1 cellular context compared by ENCODE assay signal in genomic region chr2:238060542-238061309, GRCh38.
TF ChIP-seq lines count a peak whose summit lies in the region.

Gene SCLY (plus strand): TSS chr2:238061001. CDS start chr2:238061055, 54 bp downstream.

TF ChIP-seq in WTC11, 78 proteins besides CTCF, POLR2A, EP300 and RAD21 (continued from another document and continues in another):
- TF ChIP-seq ARID4B (CRISPR knock-in tag; IDR thresholded peaks at IDR 0.05; ENCODE audit: borderline replicate concordance) (peak; percentile 33; the same call in 1 of the 2 replicates), TP53 (CRISPR knock-in tag; IDR thresholded peaks at IDR 0.05) (peak; percentile 79), ZSCAN18 (CRISPR knock-in tag; IDR thresholded peaks at IDR 0.05) (no peak), ZNF281 (CRISPR knock-in tag; IDR thresholded peaks at IDR 0.05) (0 out of 2 replicates have a peak, but pooled peaks have one; percentile 22), MLX (CRISPR knock-in tag; IDR thresholded peaks at IDR 0.05) (peak; percentile 8; the same call in 1 of the 2 replicates), E2F5 (CRISPR knock-in tag; IDR thresholded peaks at IDR 0.05) (peak; percentile 91), ZNF317 (CRISPR knock-in tag; IDR thresholded peaks at IDR 0.05; ENCODE audit: borderline replicate concordance, low read depth) (peak; percentile 25; the same call in 1 of the 2 replicates), ZNF121 (CRISPR knock-in tag; IDR thresholded peaks at IDR 0.05) (no peak), HMGA2 (CRISPR knock-in tag; IDR thresholded peaks at IDR 0.05) (no peak), NFATC4 (CRISPR knock-in tag; IDR thresholded peaks at IDR 0.05) (no peak), OVOL2 (CRISPR knock-in tag; IDR thresholded peaks at IDR 0.05; ENCODE audit: borderline replicate concordance) (no peak), ZNF512 (CRISPR knock-in tag; IDR thresholded peaks at IDR 0.05; ENCODE audit: borderline replicate concordance) (no peak), TEAD4 (CRISPR knock-in tag; IDR thresholded peaks at IDR 0.05) (no peak), SMAD3 (CRISPR knock-in tag; IDR thresholded peaks at IDR 0.05; ENCODE audit: borderline replicate concordance) (no peak), ZNF232 (CRISPR knock-in tag; IDR thresholded peaks at IDR 0.05) (no peak; the same call in 1 of the 2 replicates), PRDM15 (CRISPR knock-in tag; IDR thresholded peaks at IDR 0.05) (no peak), ZNF396 (CRISPR knock-in tag; IDR thresholded peaks at IDR 0.05; ENCODE audit: borderline replicate concordance) (no peak), JUN (CRISPR knock-in tag; IDR thresholded peaks at IDR 0.05) (no peak), IRF2 (CRISPR knock-in tag; IDR thresholded peaks at IDR 0.05; ENCODE audit: borderline replicate concordance, low read depth) (no peak), ZNF671 (CRISPR knock-in tag; IDR thresholded peaks at IDR 0.05) (no peak), ZNF423 (CRISPR knock-in tag; IDR thresholded peaks at IDR 0.05) (no peak), FOXJ3 (CRISPR knock-in tag; IDR thresholded peaks at IDR 0.05; ENCODE audit: borderline replicate concordance) (no peak), FOXP1 (CRISPR knock-in tag; IDR thresholded peaks at IDR 0.05; ENCODE audit: borderline replicate concordance) (peak; percentile 83; the same call in 1 of the 2 replicates), ZNF263 (CRISPR knock-in tag; IDR thresholded peaks at IDR 0.05; ENCODE audit: low read depth) (no peak), FOXP4 (CRISPR knock-in tag; IDR thresholded peaks at IDR 0.05) (no peak; the same call in none of the 2 replicates), NR2C2 (CRISPR knock-in tag; IDR thresholded peaks at IDR 0.05) (peak; percentile 97), ZNF416 (CRISPR knock-in tag; IDR thresholded peaks at IDR 0.05) (no peak), E2F4 (CRISPR knock-in tag; IDR thresholded peaks at IDR 0.05; ENCODE audit: borderline replicate concordance, low read depth) (no peak), GABPB1 (CRISPR knock-in tag; IDR thresholded peaks at IDR 0.05) (peak; percentile 73), SOX15 (CRISPR knock-in tag; IDR thresholded peaks at IDR 0.05) (no peak), ETV6 (CRISPR knock-in tag; IDR thresholded peaks at IDR 0.05) (peak; percentile 79), MYBL2 (CRISPR knock-in tag; IDR thresholded peaks at IDR 0.05) (peak; percentile 66), ZMAT4 (CRISPR knock-in tag; IDR thresholded peaks at IDR 0.05) (no peak), NR3C1 (CRISPR knock-in tag; conservative IDR thresholded peaks at IDR 0.05; ENCODE audit: low read depth) (0 out of 2 replicates have a peak, but pooled peaks have one; percentile 12), ZNF219 (CRISPR knock-in tag; IDR thresholded peaks at IDR 0.05; ENCODE audit: borderline replicate concordance) (no peak), CREB1 (CRISPR knock-in tag; IDR thresholded peaks at IDR 0.05) (no peak), ATF2 (CRISPR knock-in tag; IDR thresholded peaks at IDR 0.05; ENCODE audit: borderline replicate concordance, low read depth) (no peak), ESRRA (CRISPR knock-in tag; IDR thresholded peaks at IDR 0.05; ENCODE audit: borderline replicate concordance) (peak; percentile 52; the same call in 1 of the 2 replicates)
